ENCODE assay signal across 18 cellular contexts in genomic region chrX:1167466-1167865, GRCh38. TPM values are rescaled to one million over a fixed set of nuclear protein-coding genes. Genes with fewer than 3 reads are reported as not detected.
DNase-seq lines count a peak whose midpoint lies in the region; ATAC-seq and TF ChIP-seq lines count a peak whose summit lies in the region.
"Had no signal": no experiment of that assay in that cellular context is flagged by ENCODE, and none has a peak within 500 bp of the region (broad histone marks: within the 10 kb centered on the region; RNA-seq: fewer than 3 reads in every experiment).

No MANE protein-coding gene starts in this region.

- intact Hi-C loops in spleen (cut with DNase I; ENCODE audit: low total_unique reads): no loop called here

- no peak overlapping the region for H3K4me3 Mint-ChIP-seq in activated naive CD4-positive, alpha-beta T cell treated with anti-CD3 and anti-CD28 coated beads, Interleukin-2, amount 10 ng/mL, durations not matched to agents 7 days and 5 days
- H3K4me3 Mint-ChIP-seq in GM23338: no peak overlapping the region

- peaks cover 12% of the 10 kb centered on the region for H3K4me1 Mint-ChIP-seq in activated naive CD4-positive, alpha-beta T cell treated with anti-CD3 and anti-CD28 coated beads, Interleukin-2, amount 10 ng/mL, durations not matched to agents 7 days and 5 days
- no peaks in the 10 kb centered on the region; the same call in 2 of the 3 replicates for H3K4me1 Mint-ChIP-seq in GM23338

- H3K27me3 ChIP-seq in GM23338 (ENCODE audit: insufficient read depth): no peaks in the 10 kb centered on the region
- H3K27me3 ChIP-seq in spleen (replicated peaks in 1 of 7): peaks cover 0 to 22% (median 5%) of the 10 kb centered on the region in 7 donors
- H3K27me3 ChIP-seq: BE2C had no signal

- ATAC-seq in activated naive CD4-positive, alpha-beta T cell treated with anti-CD3 and anti-CD28 coated beads, Interleukin-2, amount 50 U/mL, for 72 hours: peak; percentile 34 to 43
- ATAC-seq in GM23338: no peak
- peak; percentile 25 for ATAC-seq in stimulated activated naive CD8-positive, alpha-beta T cell treated with anti-CD3 and anti-CD28 coated beads, Interleukin-15, Interleukin-2, amounts not matched to agents 100 U/mL and 50 U/mL, for 24 hours
- ATAC-seq in HG03280 (IDR thresholded peaks at IDR 0.05; ENCODE audit: unreplicated experiment): no peak
- ATAC-seq in GM18868 (IDR thresholded peaks at IDR 0.05; ENCODE audit: unreplicated experiment): no peak
- ATAC-seq: HCT116, Panc1, Right ventricle myocardium inferior had no signal

- peaks cover 35% of the 10 kb centered on the region for H3K4me1 ChIP-seq in GM23338 (ENCODE audit: insufficient read depth)
- peaks cover 0 to 13% (median 5%) of the 10 kb centered on the region in 6 donors for H3K4me1 ChIP-seq in spleen
- H3K4me1 ChIP-seq: BE2C had no signal

- H3K27me3 Mint-ChIP-seq in activated naive CD4-positive, alpha-beta T cell treated with anti-CD3 and anti-CD28 coated beads, Interleukin-2, amount 10 ng/mL, durations not matched to agents 7 days and 5 days: peaks cover 19% of the 10 kb centered on the region
- H3K27me3 Mint-ChIP-seq in GM23338 (ENCODE audit: insufficient read depth, low read depth, poor library complexity): peaks cover 16% of the 10 kb centered on the region

- no peak overlapping the region for H2AFZ ChIP-seq in GM23338

- no peaks in the 10 kb centered on the region for H3K9me3 ChIP-seq in spleen
- H3K9me3 ChIP-seq: BE2C had no signal

- no peak overlapping the region for H3K4me3 ChIP-seq in GM23338
- H3K4me3 ChIP-seq in spleen: no peak overlapping the region
- H3K4me3 ChIP-seq: SK-N-MC had no signal

- no peaks in the 10 kb centered on the region for H3K79me2 ChIP-seq in GM23338 (replicated peaks; ENCODE audit: insufficient read depth)

- H3K9me2 ChIP-seq in GM23338 (ENCODE audit: insufficient read depth): peaks cover 4% of the 10 kb centered on the region; the same call in 1 of the 2 replicates

- 9 to 26% (median 14%) methylated on average over 4 of the region's 4 CpGs for WGBS in spleen, 5 donors

- no peaks in the 10 kb centered on the region for H4K20me1 ChIP-seq in GM23338 (replicated peaks; ENCODE audit: insufficient read depth)

- no peaks in the 10 kb centered on the region for H3K9me3 Mint-ChIP-seq in activated naive CD4-positive, alpha-beta T cell treated with anti-CD3 and anti-CD28 coated beads, Interleukin-2, amount 50 U/mL, for 72 hours
- no peaks in the 10 kb centered on the region for H3K9me3 Mint-ChIP-seq in activated naive CD4-positive, alpha-beta T cell treated with anti-CD3 and anti-CD28 coated beads, Interleukin-2, amount 10 ng/mL, durations not matched to agents 7 days and 5 days
- H3K9me3 Mint-ChIP-seq in GM23338: peaks cover 85% of the 10 kb centered on the region

- H3K4me2 ChIP-seq in GM23338: no peak overlapping the region

- no peak for DNase-seq in activated naive CD4-positive, alpha-beta T cell treated with anti-CD3 and anti-CD28 coated beads, Interleukin-2, amount 50 U/mL, for 72 hours (ENCODE audit: low spot score in 2 of 2)
- no peak for DNase-seq in activated naive CD4-positive, alpha-beta T cell treated with anti-CD3 and anti-CD28 coated beads, Interleukin-2, amount 10 ng/mL, durations not matched to agents 7 days and 5 days
- DNase-seq in GM23338 (ENCODE audit: low spot score): no peak
- DNase-seq in central memory CD4-positive, alpha-beta T cell: peak; percentile 24
- no peak for DNase-seq in stimulated activated naive CD8-positive, alpha-beta T cell treated with anti-CD3 and anti-CD28 coated beads, Interleukin-15, Interleukin-2, amounts not matched to agents 100 U/mL and 50 U/mL, for 24 hours
- DNase-seq in spleen: no peak
- DNase-seq: BE2C, DMS153, NCI-H1105, NCI-H1694 treated with DMSO at 0.1 percent for 48 hours, NCI-H446 treated with DMSO at 0.1 percent for 48 hours, NCI-H748 treated with DMSO at 0.1 percent for 48 hours had no signal

- TF ChIP-seq POLR2A in spleen (IDR thresholded peaks at IDR 0.05): no peak

- no peaks in the 10 kb centered on the region for H3K36me3 Mint-ChIP-seq in activated naive CD4-positive, alpha-beta T cell treated with anti-CD3 and anti-CD28 coated beads, Interleukin-2, amount 50 U/mL, for 72 hours
- no peaks in the 10 kb centered on the region for H3K36me3 Mint-ChIP-seq in activated naive CD4-positive, alpha-beta T cell treated with anti-CD3 and anti-CD28 coated beads, Interleukin-2, amount 10 ng/mL, durations not matched to agents 7 days and 5 days
- H3K36me3 Mint-ChIP-seq in GM23338 (ENCODE audit: low read depth): peaks cover 52% of the 10 kb centered on the region

- peaks cover 5% of the 10 kb centered on the region for H3F3A ChIP-seq in GM23338 (replicated peaks; ENCODE audit: low read depth)

- CTCF ChIA-PET in activated naive CD4-positive, alpha-beta T cell treated with anti-CD3 and anti-CD28 coated beads, Interleukin-2, amount 10 ng/mL, durations not matched to agents 7 days and 5 days (lab: Charles Lee): no interaction called here

- H3K36me3 ChIP-seq in GM23338 (ENCODE audit: insufficient read depth) (no peaks in the 10 kb centered on the region; the same call in 1 of the 2 replicates), spleen (no peaks in the 10 kb centered on the region)
- H3K36me3 ChIP-seq: BE2C had no signal

- H3K27ac Mint-ChIP-seq in activated naive CD4-positive, alpha-beta T cell treated with anti-CD3 and anti-CD28 coated beads, Interleukin-2, amount 50 U/mL, for 72 hours: no peak overlapping the region
- H3K27ac Mint-ChIP-seq in activated naive CD4-positive, alpha-beta T cell treated with anti-CD3 and anti-CD28 coated beads, Interleukin-2, amount 10 ng/mL, durations not matched to agents 7 days and 5 days: no peak overlapping the region
- no peak overlapping the region for H3K27ac Mint-ChIP-seq in GM23338

- 0 out of 2 replicates have a peak overlapping the region, but pooled peaks have one; percentile 57 for H3K27ac ChIP-seq in GM23338 (ENCODE audit: low read depth)
- no peak overlapping the region for H3K27ac ChIP-seq in spleen
- H3K27ac ChIP-seq: SK-N-MC had no signal

- no peak for TF ChIP-seq CTCF in GM23338 (conservative IDR thresholded peaks at IDR 0.05; ENCODE audit: low read depth in 2 of 2)
- no peak for TF ChIP-seq CTCF in spleen (IDR thresholded peaks at IDR 0.05 in 8 of 11, conservative IDR thresholded peaks at IDR 0.05 in 3 of 11)

TF ChIP-seq in GM23338, 12 proteins besides CTCF, POLR2A, EP300 and RAD21:
- no peak for TF ChIP-seq ETS1 (IDR thresholded peaks at IDR 0.05)
- no peak for TF ChIP-seq NANOG (IDR thresholded peaks at IDR 0.05; ENCODE audit: borderline replicate concordance)
- no peak for TF ChIP-seq ZNF114 (CRISPR knock-in tag; IDR thresholded peaks at IDR 0.05)
- no peak for TF ChIP-seq STAT1 (IDR thresholded peaks at IDR 0.05; ENCODE audit: unreplicated experiment)

RNA-seq across cellular contexts. Expression of gene CRLF2, which starts 45.0 kb away (rescaled TPM):
- 1 to 10 TPM; 1.3 to 1.6 TPM for total RNA-seq in activated naive CD4-positive, alpha-beta T cell treated with anti-CD3 and anti-CD28 coated beads, Interleukin-2, amount 50 U/mL, for 72 hours
- not detected in 2 replicates for total RNA-seq in GM23338 (2014; rRNA removed; shearing (Covaris generic))
- polyA plus RNA-seq in GM23338 (2016; fragmentation: Nextera tagmentation; extraction: Ambion mirVana): not detected in 2 replicates
- under 1 TPM in 4 of 7 donors, not detected in 3; 0.26 to 0.98 (median 0.37) TPM for total RNA-seq in spleen
- 1 to 10 TPM in 1 of 3 donors, under 1 TPM in 1, not detected in 1; 0.55 to 1.8 TPM for polyA plus RNA-seq in spleen
- total RNA-seq: Right ventricle myocardium inferior had no signal

Comparison
In these comparisons a context has a peak if more than half of its experiments do, and no peak if none do; other contexts are left out.
1. ATAC-seq: peak in activated naive CD4-positive, alpha-beta T cell treated with anti-CD3 and anti-CD28 coated beads, Interleukin-2, amount 50 U/mL, for 72 hours (2 of 2) and stimulated activated naive CD8-positive, alpha-beta T cell treated with anti-CD3 and anti-CD28 coated beads, Interleukin-15, Interleukin-2, amounts not matched to agents 100 U/mL and 50 U/mL, for 24 hours (single experiment); none in GM23338 (single experiment), HG03280 (single experiment) and GM18868 (single experiment).